Comparison of ENCODE assay signal across 1 cellular context in the genomic region with DNA sequence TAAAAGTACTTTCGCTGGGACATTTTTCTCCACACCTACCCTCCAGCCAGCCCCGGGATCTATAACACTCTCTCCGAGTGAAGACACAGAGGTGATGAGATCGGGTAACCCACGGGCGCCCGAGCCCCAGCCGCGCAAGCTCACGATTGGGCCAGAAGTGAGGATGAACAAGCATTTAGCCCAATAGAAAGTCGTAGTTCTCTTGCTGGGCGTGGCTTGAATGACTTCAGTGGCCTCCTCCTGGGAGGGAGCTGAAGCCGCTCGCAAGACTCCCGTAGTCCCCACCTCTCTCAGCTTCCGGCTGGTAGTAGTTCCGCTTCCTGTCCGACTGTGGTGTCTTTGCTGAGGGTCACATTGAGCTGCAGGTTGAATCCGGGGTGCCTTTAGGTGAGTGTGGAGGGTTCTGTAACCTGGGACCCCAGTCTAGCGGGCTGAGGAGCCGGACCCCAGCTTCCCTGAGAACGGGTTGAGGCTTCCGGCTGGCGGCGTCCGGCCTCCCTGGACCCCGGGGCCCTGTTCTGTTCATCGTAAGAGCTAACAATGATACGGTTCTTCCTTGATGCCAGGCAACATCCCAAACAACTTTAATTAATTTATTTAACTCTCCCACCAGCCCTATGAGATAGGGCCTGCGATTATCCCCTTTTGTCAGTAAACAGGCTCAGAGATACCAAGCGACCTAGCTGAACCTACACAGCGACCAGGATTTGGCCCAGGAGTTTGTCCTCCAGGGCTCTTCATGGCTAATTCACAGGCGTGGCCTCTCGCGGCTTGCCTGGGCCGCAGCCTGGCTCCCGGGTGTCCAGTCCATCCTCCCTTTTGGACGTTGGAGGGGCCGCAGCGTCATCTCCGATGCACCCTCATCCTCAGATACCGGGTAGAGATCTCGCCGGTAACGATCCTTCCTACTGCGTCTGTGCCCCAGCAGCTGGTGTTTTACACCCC.
A peak's percentile ranks its signal among the peaks of the same experiment; 100 is the strongest.
TF ChIP-seq lines count a peak whose summit lies in the region.

A gene with protein sequence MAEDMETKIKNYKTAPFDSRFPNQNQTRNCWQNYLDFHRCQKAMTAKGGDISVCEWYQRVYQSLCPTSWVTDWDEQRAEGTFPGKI (plus strand): TSS at position 307 of the 945 bp plus-strand sequence. CDS start 2,921 bp downstream, outside the sequence.

TF ChIP-seq in HepG2, 621 proteins besides CTCF, POLR2A, EP300 and RAD21 (continued from another document and continues in another):
- TF ChIP-seq, protein P1, sequence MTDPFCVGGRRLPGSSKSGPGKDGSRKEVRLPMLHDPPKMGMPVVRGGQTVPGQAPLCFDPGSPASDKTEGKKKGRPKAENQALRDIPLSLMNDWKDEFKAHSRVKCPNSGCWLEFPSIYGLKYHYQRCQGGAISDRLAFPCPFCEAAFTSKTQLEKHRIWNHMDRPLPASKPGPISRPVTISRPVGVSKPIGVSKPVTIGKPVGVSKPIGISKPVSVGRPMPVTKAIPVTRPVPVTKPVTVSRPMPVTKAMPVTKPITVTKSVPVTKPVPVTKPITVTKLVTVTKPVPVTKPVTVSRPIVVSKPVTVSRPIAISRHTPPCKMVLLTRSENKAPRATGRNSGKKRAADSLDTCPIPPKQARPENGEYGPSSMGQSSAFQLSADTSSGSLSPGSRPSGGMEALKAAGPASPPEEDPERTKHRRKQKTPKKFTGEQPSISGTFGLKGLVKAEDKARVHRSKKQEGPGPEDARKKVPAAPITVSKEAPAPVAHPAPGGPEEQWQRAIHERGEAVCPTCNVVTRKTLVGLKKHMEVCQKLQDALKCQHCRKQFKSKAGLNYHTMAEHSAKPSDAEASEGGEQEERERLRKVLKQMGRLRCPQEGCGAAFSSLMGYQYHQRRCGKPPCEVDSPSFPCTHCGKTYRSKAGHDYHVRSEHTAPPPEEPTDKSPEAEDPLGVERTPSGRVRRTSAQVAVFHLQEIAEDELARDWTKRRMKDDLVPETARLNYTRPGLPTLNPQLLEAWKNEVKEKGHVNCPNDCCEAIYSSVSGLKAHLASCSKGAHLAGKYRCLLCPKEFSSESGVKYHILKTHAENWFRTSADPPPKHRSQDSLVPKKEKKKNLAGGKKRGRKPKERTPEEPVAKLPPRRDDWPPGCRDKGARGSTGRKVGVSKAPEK (CRISPR knock-in tag; IDR thresholded peaks at IDR 0.05; ENCODE audit: borderline replicate concordance) = no peak
- TF ChIP-seq SP4 (CRISPR knock-in tag; IDR thresholded peaks at IDR 0.05) = peak; percentile 94
- TF ChIP-seq ATRX (CRISPR knock-in tag; IDR thresholded peaks at IDR 0.05; ENCODE audit: borderline replicate concordance) = no peak
- peak; percentile 39; the same call in 1 of the 2 replicates for TF ChIP-seq MED1 (CRISPR knock-in tag; IDR thresholded peaks at IDR 0.05)
- TF ChIP-seq, protein P2, sequence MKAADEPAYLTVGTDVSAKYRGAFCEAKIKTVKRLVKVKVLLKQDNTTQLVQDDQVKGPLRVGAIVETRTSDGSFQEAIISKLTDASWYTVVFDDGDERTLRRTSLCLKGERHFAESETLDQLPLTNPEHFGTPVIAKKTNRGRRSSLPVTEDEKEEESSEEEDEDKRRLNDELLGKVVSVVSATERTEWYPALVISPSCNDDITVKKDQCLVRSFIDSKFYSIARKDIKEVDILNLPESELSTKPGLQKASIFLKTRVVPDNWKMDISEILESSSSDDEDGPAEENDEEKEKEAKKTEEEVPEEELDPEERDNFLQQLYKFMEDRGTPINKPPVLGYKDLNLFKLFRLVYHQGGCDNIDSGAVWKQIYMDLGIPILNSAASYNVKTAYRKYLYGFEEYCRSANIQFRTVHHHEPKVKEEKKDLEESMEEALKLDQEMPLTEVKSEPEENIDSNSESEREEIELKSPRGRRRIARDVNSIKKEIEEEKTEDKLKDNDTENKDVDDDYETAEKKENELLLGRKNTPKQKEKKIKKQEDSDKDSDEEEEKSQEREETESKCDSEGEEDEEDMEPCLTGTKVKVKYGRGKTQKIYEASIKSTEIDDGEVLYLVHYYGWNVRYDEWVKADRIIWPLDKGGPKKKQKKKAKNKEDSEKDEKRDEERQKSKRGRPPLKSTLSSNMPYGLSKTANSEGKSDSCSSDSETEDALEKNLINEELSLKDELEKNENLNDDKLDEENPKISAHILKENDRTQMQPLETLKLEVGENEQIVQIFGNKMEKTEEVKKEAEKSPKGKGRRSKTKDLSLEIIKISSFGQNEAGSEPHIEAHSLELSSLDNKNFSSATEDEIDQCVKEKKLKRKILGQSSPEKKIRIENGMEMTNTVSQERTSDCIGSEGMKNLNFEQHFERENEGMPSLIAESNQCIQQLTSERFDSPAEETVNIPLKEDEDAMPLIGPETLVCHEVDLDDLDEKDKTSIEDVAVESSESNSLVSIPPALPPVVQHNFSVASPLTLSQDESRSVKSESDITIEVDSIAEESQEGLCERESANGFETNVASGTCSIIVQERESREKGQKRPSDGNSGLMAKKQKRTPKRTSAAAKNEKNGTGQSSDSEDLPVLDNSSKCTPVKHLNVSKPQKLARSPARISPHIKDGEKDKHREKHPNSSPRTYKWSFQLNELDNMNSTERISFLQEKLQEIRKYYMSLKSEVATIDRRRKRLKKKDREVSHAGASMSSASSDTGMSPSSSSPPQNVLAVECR (CRISPR knock-in tag; IDR thresholded peaks at IDR 0.05; ENCODE audit: borderline replicate concordance) = peak; percentile 80
- peak; percentile 61 for TF ChIP-seq RBM39 (IDR thresholded peaks at IDR 0.05; ENCODE audit: low read depth, low read length, poor library complexity, severe bottlenecking)
- peak; percentile 28 for TF ChIP-seq HNRNPLL (IDR thresholded peaks at IDR 0.05; ENCODE audit: low read depth, low read length, poor library complexity, severe bottlenecking)
- TF ChIP-seq POLR2AphosphoS5 (IDR thresholded peaks at IDR 0.05; ENCODE audit: low read depth, low read length) = peak; percentile 98
- TF ChIP-seq NFYC (CRISPR knock-in tag; IDR thresholded peaks at IDR 0.05) = peak; percentile 93
- TF ChIP-seq, protein P3, sequence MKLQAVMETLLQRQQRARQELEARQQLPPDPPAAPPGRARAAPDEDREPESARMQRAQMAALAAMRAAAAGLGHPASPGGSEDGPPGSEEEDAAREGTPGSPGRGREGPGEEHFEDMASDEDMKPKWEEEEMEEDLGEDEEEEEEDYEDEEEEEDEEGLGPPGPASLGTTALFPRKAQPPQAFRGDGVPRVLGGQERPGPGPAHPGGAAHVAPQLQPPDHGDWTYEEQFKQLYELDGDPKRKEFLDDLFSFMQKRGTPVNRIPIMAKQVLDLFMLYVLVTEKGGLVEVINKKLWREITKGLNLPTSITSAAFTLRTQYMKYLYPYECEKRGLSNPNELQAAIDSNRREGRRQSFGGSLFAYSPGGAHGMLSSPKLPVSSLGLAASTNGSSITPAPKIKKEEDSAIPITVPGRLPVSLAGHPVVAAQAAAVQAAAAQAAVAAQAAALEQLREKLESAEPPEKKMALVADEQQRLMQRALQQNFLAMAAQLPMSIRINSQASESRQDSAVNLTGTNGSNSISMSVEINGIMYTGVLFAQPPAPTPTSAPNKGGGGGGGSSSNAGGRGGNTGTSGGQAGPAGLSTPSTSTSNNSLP (IDR thresholded peaks at IDR 0.05; ENCODE audit: low read depth, low read length) = no peak
- TF ChIP-seq, protein P4, sequence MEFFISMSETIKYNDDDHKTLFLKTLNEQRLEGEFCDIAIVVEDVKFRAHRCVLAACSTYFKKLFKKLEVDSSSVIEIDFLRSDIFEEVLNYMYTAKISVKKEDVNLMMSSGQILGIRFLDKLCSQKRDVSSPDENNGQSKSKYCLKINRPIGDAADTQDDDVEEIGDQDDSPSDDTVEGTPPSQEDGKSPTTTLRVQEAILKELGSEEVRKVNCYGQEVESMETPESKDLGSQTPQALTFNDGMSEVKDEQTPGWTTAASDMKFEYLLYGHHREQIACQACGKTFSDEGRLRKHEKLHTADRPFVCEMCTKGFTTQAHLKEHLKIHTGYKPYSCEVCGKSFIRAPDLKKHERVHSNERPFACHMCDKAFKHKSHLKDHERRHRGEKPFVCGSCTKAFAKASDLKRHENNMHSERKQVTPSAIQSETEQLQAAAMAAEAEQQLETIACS (CRISPR knock-in tag; IDR thresholded peaks at IDR 0.05) = no peak
- no peak; the same call in 1 of the 2 replicates for TF ChIP-seq ZNF543 (CRISPR knock-in tag; IDR thresholded peaks at IDR 0.05)
- no peak for TF ChIP-seq ZNF552 (CRISPR knock-in tag; IDR thresholded peaks at IDR 0.05; ENCODE audit: borderline replicate concordance)
- TF ChIP-seq NCOA1 (CRISPR knock-in tag; IDR thresholded peaks at IDR 0.05) = no peak
- TF ChIP-seq, protein P5, sequence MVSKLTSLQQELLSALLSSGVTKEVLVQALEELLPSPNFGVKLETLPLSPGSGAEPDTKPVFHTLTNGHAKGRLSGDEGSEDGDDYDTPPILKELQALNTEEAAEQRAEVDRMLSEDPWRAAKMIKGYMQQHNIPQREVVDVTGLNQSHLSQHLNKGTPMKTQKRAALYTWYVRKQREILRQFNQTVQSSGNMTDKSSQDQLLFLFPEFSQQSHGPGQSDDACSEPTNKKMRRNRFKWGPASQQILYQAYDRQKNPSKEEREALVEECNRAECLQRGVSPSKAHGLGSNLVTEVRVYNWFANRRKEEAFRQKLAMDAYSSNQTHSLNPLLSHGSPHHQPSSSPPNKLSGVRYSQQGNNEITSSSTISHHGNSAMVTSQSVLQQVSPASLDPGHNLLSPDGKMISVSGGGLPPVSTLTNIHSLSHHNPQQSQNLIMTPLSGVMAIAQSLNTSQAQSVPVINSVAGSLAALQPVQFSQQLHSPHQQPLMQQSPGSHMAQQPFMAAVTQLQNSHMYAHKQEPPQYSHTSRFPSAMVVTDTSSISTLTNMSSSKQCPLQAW (CRISPR knock-in tag; IDR thresholded peaks at IDR 0.05) = peak; percentile 14; the same call in 1 of the 2 replicates
- TF ChIP-seq KLF15 (CRISPR knock-in tag; IDR thresholded peaks at IDR 0.05; ENCODE audit: borderline replicate concordance) = no peak
- TF ChIP-seq FOXC1 (CRISPR knock-in tag; IDR thresholded peaks at IDR 0.05; ENCODE audit: borderline replicate concordance) = 0 out of 2 replicates have a peak, but pooled peaks have one; percentile 48
- TF ChIP-seq, protein P6, sequence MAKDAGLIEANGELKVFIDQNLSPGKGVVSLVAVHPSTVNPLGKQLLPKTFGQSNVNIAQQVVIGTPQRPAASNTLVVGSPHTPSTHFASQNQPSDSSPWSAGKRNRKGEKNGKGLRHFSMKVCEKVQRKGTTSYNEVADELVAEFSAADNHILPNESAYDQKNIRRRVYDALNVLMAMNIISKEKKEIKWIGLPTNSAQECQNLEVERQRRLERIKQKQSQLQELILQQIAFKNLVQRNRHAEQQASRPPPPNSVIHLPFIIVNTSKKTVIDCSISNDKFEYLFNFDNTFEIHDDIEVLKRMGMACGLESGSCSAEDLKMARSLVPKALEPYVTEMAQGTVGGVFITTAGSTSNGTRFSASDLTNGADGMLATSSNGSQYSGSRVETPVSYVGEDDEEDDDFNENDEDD (CRISPR knock-in tag; IDR thresholded peaks at IDR 0.05; ENCODE audit: borderline replicate concordance) = 0 out of 2 replicates have a peak, but pooled peaks have one; percentile 13
- peak; percentile 41; the same call in 1 of the 2 replicates for TF ChIP-seq HOXA3 (CRISPR knock-in tag; IDR thresholded peaks at IDR 0.05)
- TF ChIP-seq ZNF720 (CRISPR knock-in tag; IDR thresholded peaks at IDR 0.05) = no peak
- TF ChIP-seq HOXD1 (CRISPR knock-in tag; IDR thresholded peaks at IDR 0.05) = no peak
- no peak for TF ChIP-seq NAIF1 (CRISPR knock-in tag; IDR thresholded peaks at IDR 0.05; ENCODE audit: borderline replicate concordance)
- no peak for TF ChIP-seq ZSCAN9 (CRISPR knock-in tag; IDR thresholded peaks at IDR 0.05; ENCODE audit: borderline replicate concordance)
- TF ChIP-seq, protein P7, sequence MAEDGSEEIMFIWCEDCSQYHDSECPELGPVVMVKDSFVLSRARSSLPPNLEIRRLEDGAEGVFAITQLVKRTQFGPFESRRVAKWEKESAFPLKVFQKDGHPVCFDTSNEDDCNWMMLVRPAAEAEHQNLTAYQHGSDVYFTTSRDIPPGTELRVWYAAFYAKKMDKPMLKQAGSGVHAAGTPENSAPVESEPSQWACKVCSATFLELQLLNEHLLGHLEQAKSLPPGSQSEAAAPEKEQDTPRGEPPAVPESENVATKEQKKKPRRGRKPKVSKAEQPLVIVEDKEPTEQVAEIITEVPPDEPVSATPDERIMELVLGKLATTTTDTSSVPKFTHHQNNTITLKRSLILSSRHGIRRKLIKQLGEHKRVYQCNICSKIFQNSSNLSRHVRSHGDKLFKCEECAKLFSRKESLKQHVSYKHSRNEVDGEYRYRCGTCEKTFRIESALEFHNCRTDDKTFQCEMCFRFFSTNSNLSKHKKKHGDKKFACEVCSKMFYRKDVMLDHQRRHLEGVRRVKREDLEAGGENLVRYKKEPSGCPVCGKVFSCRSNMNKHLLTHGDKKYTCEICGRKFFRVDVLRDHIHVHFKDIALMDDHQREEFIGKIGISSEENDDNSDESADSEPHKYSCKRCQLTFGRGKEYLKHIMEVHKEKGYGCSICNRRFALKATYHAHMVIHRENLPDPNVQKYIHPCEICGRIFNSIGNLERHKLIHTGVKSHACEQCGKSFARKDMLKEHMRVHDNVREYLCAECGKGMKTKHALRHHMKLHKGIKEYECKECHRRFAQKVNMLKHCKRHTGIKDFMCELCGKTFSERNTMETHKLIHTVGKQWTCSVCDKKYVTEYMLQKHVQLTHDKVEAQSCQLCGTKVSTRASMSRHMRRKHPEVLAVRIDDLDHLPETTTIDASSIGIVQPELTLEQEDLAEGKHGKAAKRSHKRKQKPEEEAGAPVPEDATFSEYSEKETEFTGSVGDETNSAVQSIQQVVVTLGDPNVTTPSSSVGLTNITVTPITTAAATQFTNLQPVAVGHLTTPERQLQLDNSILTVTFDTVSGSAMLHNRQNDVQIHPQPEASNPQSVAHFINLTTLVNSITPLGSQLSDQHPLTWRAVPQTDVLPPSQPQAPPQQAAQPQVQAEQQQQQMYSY (CRISPR knock-in tag; IDR thresholded peaks at IDR 0.05) = no peak
- TF ChIP-seq KAT7 (CRISPR knock-in tag; IDR thresholded peaks at IDR 0.05; ENCODE audit: borderline replicate concordance) = peak; percentile 45; the same call in 1 of the 2 replicates
- TF ChIP-seq NFE2L2 (IDR thresholded peaks at IDR 0.05; ENCODE audit: low read length) = no peak
- TF ChIP-seq, protein P8, sequence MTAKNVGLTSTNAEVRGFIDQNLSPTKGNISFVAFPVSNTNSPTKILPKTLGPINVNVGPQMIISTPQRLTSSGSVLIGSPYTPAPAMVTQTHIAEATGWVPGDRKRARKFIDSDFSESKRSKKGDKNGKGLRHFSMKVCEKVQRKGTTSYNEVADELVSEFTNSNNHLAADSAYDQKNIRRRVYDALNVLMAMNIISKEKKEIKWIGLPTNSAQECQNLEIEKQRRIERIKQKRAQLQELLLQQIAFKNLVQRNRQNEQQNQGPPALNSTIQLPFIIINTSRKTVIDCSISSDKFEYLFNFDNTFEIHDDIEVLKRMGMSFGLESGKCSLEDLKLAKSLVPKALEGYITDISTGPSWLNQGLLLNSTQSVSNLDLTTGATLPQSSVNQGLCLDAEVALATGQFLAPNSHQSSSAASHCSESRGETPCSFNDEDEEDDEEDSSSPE (CRISPR knock-in tag; IDR thresholded peaks at IDR 0.05) = peak; percentile 54
- peak; percentile 68; the same call in 1 of the 2 replicates for TF ChIP-seq SATB2 (CRISPR knock-in tag; IDR thresholded peaks at IDR 0.05)
- TF ChIP-seq ZNF33B (CRISPR knock-in tag; IDR thresholded peaks at IDR 0.05) = no peak
- no peak for TF ChIP-seq AGO1 (IDR thresholded peaks at IDR 0.05; ENCODE audit: low read depth, low read length, poor library complexity, severe bottlenecking)
- TF ChIP-seq MEF2D (CRISPR knock-in tag; IDR thresholded peaks at IDR 0.05) = 0 out of 2 replicates have a peak, but pooled peaks have one; percentile 43
